Comparison of ENCODE assay signal across 23 cellular contexts in the genomic region with DNA sequence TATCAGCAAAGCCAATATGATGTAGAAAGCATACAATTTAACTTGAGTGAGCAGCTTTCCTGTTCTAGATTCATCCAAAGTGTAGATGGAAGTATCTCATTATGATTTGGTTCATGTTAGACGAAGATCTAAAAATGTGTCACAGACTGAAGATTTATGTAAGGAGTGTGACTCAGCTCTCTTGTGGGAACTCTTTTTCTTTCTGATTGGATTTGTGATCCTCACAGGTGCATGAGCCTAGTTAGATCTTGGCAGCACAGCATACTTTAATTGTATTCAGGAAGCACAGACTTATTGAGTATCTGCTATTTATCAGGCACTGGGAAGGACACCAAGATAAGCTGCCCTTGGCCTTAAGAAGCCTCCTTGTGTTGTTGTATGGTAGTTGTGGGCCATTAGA.
DNase-seq lines count a peak whose midpoint lies in the region; ATAC-seq, FAIRE-seq and TF ChIP-seq lines count a peak whose summit lies in the region.
"Had no signal": no experiment of that assay in that cellular context is flagged by ENCODE, and none has a peak within 500 bp of the region (broad histone marks: within the 10 kb centered on the region; RNA-seq: fewer than 3 reads in every experiment).

No MANE protein-coding gene starts in this region.

- H3K23ac ChIP-seq in IMR-90 (ENCODE audit: low read depth, low read length): no peak overlapping the region

- dilution Hi-C loops in IMR-90 (cut with HindIII; ENCODE audit: low sequenced_read_pairs, unreplicated experiment): no loop called here
- dilution Hi-C loops in keratinocyte (cut with MboI; ENCODE audit: extremely low pct_ligation_motif_present, low sequenced_read_pairs): no loop called here

- no peak overlapping the region; the same call in 2 of the 3 replicates for H2BK15ac ChIP-seq in IMR-90 (ENCODE audit: low read depth, low read length)

- TF ChIP-seq POLR2A in IMR-90 (IDR thresholded peaks at IDR 0.05; ENCODE audit: low read depth, low read length): no peak

- H2AFZ ChIP-seq in IMR-90 (replicated peaks; ENCODE audit: low read length, poor library complexity): no peak overlapping the region
- no peak overlapping the region for H2AFZ ChIP-seq in keratinocyte (ENCODE audit: control insufficient read depth, low read length)
- H2AFZ ChIP-seq: neural progenitor cell had no signal

- H3K4me1 ChIP-seq in A673 (ENCODE audit: insufficient read depth, low read length, poor library complexity, severe bottlenecking): no peaks in the 10 kb centered on the region
- H3K4me1 ChIP-seq in IMR-90 (ENCODE audit: control insufficient read depth, insufficient read depth, low read length): peaks cover 10% of the 10 kb centered on the region; the same call in 1 of the 2 replicates
- H3K4me1 ChIP-seq in keratinocyte (ENCODE audit: control insufficient read depth, extremely low read depth, insufficient read depth, low read length): peaks cover 27% of the 10 kb centered on the region
- no peaks in the 10 kb centered on the region for H3K4me1 ChIP-seq in left ventricle myocardium inferior
- H3K4me1 ChIP-seq: neural progenitor cell had no signal

- DNase-seq in A673 (ENCODE audit: low spot score) (peak; percentile 26), IMR-90 (peak; percentile 43), astrocyte of the hippocampus (ENCODE audit: low read depth, low spot score) (peak; percentile 29), keratinocyte (ENCODE audit: low read depth, low spot score) (no peak), GM10266 (ENCODE audit: extremely low spot score) (no peak), T-helper 2 cell (no peak), NCI-H1417 (lab: John Stamatoyannopoulos, UW) (no peak), left ventricle myocardium inferior (no peak)
- DNase-seq: ACHN; activated CD4-positive, alpha-beta T cell treated with anti-CD3 and anti-CD28 coated beads for 48 hours; activated naive CD4-positive, alpha-beta T cell treated with anti-CD3 and anti-CD28 coated beads, Interleukin-2, amount 10 ng/mL, durations not matched to agents 7 days and 5 days; activated T-cell treated with anti-CD3 and anti-CD28 coated beads, Interleukin-2, amount 50 U/mL, for 48 hours; amniotic stem cell; DMS53; glutamatergic neuron; NCI-H2081 treated with DMSO at 0.1 percent for 48 hours; NCI-H510A; stimulated activated CD8-positive, alpha-beta memory T cell treated with anti-CD3 and anti-CD28 coated beads, Interleukin-4, amount 100 ng/mL, for 48 hours had no signal

- no TSS peak for BruUV-seq in A673 (replicated peaks; lab: Mats Ljungman, UMichigan)
- BruUV-seq in IMR-90 (replicated peaks; lab: Mats Ljungman, UMichigan): no TSS peak

- H3K27me3 ChIP-seq in A673 (replicated peaks; ENCODE audit: insufficient read depth, low read depth, low read length, poor library complexity) (peaks cover 32% of the 10 kb centered on the region), IMR-90 (ENCODE audit: control insufficient read depth, insufficient read depth, low read length) (no peaks in the 10 kb centered on the region), keratinocyte (ENCODE audit: control insufficient read depth, extremely low read depth, insufficient read depth, low read length) (no peaks in the 10 kb centered on the region), left ventricle myocardium inferior (ENCODE audit: low read depth) (peaks cover 8% of the 10 kb centered on the region)
- H3K27me3 ChIP-seq: neural progenitor cell had no signal

- CTCF ChIA-PET in A673 (lab: Charles Lee): interaction anchor here (1.1 kb wide), 1 partner anchor 189 kb away, joined by 3 read pairs; no protein-coding TSS in a partner anchor
- CTCF ChIA-PET in IMR-90 (lab: Yijun Ruan, JAX): interaction anchor here (1.3 kb wide), 1 partner anchor 114 kb away, joined by 4 read pairs; no protein-coding TSS in a partner anchor

- H4K91ac ChIP-seq in IMR-90 (ENCODE audit: insufficient read depth, low read depth, low read length): no peak overlapping the region

- no peak overlapping the region for H3K18ac ChIP-seq in IMR-90 (ENCODE audit: low read depth, low read length)

- H3K4me3 ChIP-seq in A673 (ENCODE audit: low read depth, low read length, poor library complexity, severe bottlenecking): no peak overlapping the region
- H3K4me3 ChIP-seq in IMR-90 (ENCODE audit: insufficient read depth, low read depth, low read length): no peak overlapping the region
- H3K4me3 ChIP-seq in keratinocyte (ENCODE audit: control insufficient read depth in 2 of 3, extremely low read depth in 1 of 3, insufficient read depth in 2 of 3, low read depth in 1 of 3, low read length in 3 of 3): no peak overlapping the region
- H3K4me3 ChIP-seq in left ventricle myocardium inferior: no peak overlapping the region
- H3K4me3 ChIP-seq: neural progenitor cell, SK-N-MC had no signal

- H3K36me3 ChIP-seq in A673 (ENCODE audit: insufficient read depth, low read length, poor library complexity, severe bottlenecking) (no peaks in the 10 kb centered on the region), IMR-90 (ENCODE audit: control insufficient read depth, insufficient read depth, low read length) (no peaks in the 10 kb centered on the region), keratinocyte (ENCODE audit: control insufficient read depth in 2 of 2, extremely low read depth in 1 of 2, insufficient read depth in 2 of 2, low read length in 2 of 2) (no peaks in the 10 kb centered on the region), left ventricle myocardium inferior (no peaks in the 10 kb centered on the region)
- H3K36me3 ChIP-seq: neural progenitor cell had no signal

- no peaks in the 10 kb centered on the region for H3K9me3 ChIP-seq in A673 (ENCODE audit: low read depth, low read length, poor library complexity, severe bottlenecking)
- no peaks in the 10 kb centered on the region for H3K9me3 ChIP-seq in IMR-90 (ENCODE audit: control insufficient read depth, insufficient read depth, low read length)
- H3K9me3 ChIP-seq in keratinocyte (ENCODE audit: control insufficient read depth, low read depth, low read length): no peaks in the 10 kb centered on the region
- no peaks in the 10 kb centered on the region for H3K9me3 ChIP-seq in left ventricle myocardium inferior (replicated peaks)

- H3K9ac ChIP-seq in IMR-90 (ENCODE audit: low read depth, low read length) (no peak overlapping the region), keratinocyte (ENCODE audit: control insufficient read depth, extremely low read depth, insufficient read depth, low read length) (no peak overlapping the region)
- H3K9ac ChIP-seq: neural progenitor cell had no signal

- no peak overlapping the region for H3K4ac ChIP-seq in IMR-90 (ENCODE audit: low read depth, low read length)

- H4K8ac ChIP-seq in IMR-90 (ENCODE audit: low read depth in 2 of 2, low read length in 2 of 2): no peak overlapping the region

- FAIRE-seq in keratinocyte (lab: Jason Lieb, UNC): peak; percentile 67
- FAIRE-seq: endometrium, RCC 7860 had no signal

- H3K4me2 ChIP-seq in IMR-90 (ENCODE audit: low read depth, low read length) (no peak overlapping the region), keratinocyte (ENCODE audit: control insufficient read depth, extremely low read depth, insufficient read depth, low read depth, low read length) (no peak overlapping the region)
- H3K4me2 ChIP-seq: neural progenitor cell had no signal

- H3K56ac ChIP-seq in IMR-90 (ENCODE audit: extremely low read depth, insufficient read depth, low read length): no peak overlapping the region

- H2BK5ac ChIP-seq in IMR-90 (ENCODE audit: low read depth, low read length, poor library complexity, severe bottlenecking): no peak overlapping the region

- no peak overlapping the region for H4K5ac ChIP-seq in IMR-90 (ENCODE audit: low read depth, low read length)

- H4K20me1 ChIP-seq in IMR-90 (ENCODE audit: insufficient read depth, low read length): no peaks in the 10 kb centered on the region
- no peaks in the 10 kb centered on the region for H4K20me1 ChIP-seq in keratinocyte (ENCODE audit: control insufficient read depth, extremely low read depth, insufficient read depth, low read length)

- no peak overlapping the region for H2AK5ac ChIP-seq in IMR-90 (ENCODE audit: low read depth, low read length)

- H2BK120ac ChIP-seq in IMR-90 (ENCODE audit: low read depth, low read length): no peak overlapping the region

- intact Hi-C loops in A673 (cut with micrococcal nuclease; ENCODE audit: unreplicated experiment) (no loop called here), IMR-90 (cut with micrococcal nuclease) (no loop called here), left ventricle myocardium inferior (cut with micrococcal nuclease) (no loop called here)

- H3K9me1 ChIP-seq in IMR-90 (ENCODE audit: insufficient read depth, low read length): peaks cover 10% of the 10 kb centered on the region; the same call in 1 of the 2 replicates
- no peaks in the 10 kb centered on the region for H3K9me1 ChIP-seq in keratinocyte (ENCODE audit: control insufficient read depth, extremely low read depth, insufficient read depth, low read length)

- H3K27ac ChIP-seq in A673 (ENCODE audit: low read depth, low read length, poor library complexity, severe bottlenecking) (no peak overlapping the region), IMR-90 (ENCODE audit: insufficient read depth, low read length) (no peak overlapping the region), keratinocyte (ENCODE audit: control insufficient read depth, insufficient read depth, low read length) (no peak overlapping the region), left ventricle myocardium inferior (replicated peaks) (no peak overlapping the region)
- H3K27ac ChIP-seq: HL-60, neural progenitor cell, SK-N-MC had no signal

- H3K79me2 ChIP-seq in keratinocyte (ENCODE audit: control insufficient read depth, insufficient read depth, low read length): no peaks in the 10 kb centered on the region

- POLR2A ChIA-PET in A673 (lab: Charles Lee; ENCODE audit: low non-redundant PET) (no interaction called here), IMR-90 (lab: Charles Lee; ENCODE audit: unreplicated experiment) (no interaction called here)

- no CpG with 5 or more reads among the region's 1 CpG for WGBS in IMR-90 (ENCODE audit: extremely low coverage in 2 of 2, insufficient read length in 1 of 2), 2 experiments

- no peak for TF ChIP-seq RAD21 in IMR-90 (IDR thresholded peaks at IDR 0.05; ENCODE audit: low read length)

- ATAC-seq in IMR-90 (ENCODE audit: low read depth): no peak

- no peak overlapping the region for H3K14ac ChIP-seq in IMR-90 (replicated peaks; ENCODE audit: low read depth, low read length)

- no peak overlapping the region for H2BK20ac ChIP-seq in IMR-90 (ENCODE audit: low read depth, low read length)

- H2AK9ac ChIP-seq in IMR-90 (replicated peaks; ENCODE audit: low read depth, low read length, poor library complexity): no peak overlapping the region

- in situ Hi-C loops in IMR-90 (cut with MboI; ENCODE audit: low sequenced_read_pairs): no loop called here

- TF ChIP-seq CTCF in A673 (conservative IDR thresholded peaks at IDR 0.05; ENCODE audit: low read depth, low read length) (no peak), IMR-90 (conservative IDR thresholded peaks at IDR 0.05; ENCODE audit: low read depth, low read length) (no peak), keratinocyte (optimal IDR thresholded peaks at IDR 0.05 in 1 of 3, IDR thresholded peaks at IDR 0.05 in 1 of 3, conservative IDR thresholded peaks at IDR 0.05 in 1 of 3; ENCODE audit: extremely low read depth in 1 of 3, insufficient read depth in 2 of 3, low read length in 3 of 3) (no peak), GM10266 (IDR thresholded peaks at IDR 0.05; ENCODE audit: control insufficient read depth, insufficient read depth, low read depth, missing control alignments) (no peak), left ventricle myocardium inferior (IDR thresholded peaks at IDR 0.05; ENCODE audit: borderline replicate concordance) (no peak)

- H3K79me1 ChIP-seq in IMR-90 (ENCODE audit: low read depth in 1 of 2, low read length in 2 of 2): no peaks in the 10 kb centered on the region; a peak in 2 of 4 replicates

Comparison
In these comparisons a context has a peak if more than half of its experiments do, and no peak if none do; other contexts are left out.
1. DNase-seq: peak in A673 (single experiment), IMR-90 (single experiment) and astrocyte of the hippocampus (single experiment); none in keratinocyte (single experiment), GM10266 (single experiment), T-helper 2 cell (0 of 5), NCI-H1417 (0 of 3) and left ventricle myocardium inferior (single experiment).